ENCODE assay signal across 9 cellular contexts in the genomic region with DNA sequence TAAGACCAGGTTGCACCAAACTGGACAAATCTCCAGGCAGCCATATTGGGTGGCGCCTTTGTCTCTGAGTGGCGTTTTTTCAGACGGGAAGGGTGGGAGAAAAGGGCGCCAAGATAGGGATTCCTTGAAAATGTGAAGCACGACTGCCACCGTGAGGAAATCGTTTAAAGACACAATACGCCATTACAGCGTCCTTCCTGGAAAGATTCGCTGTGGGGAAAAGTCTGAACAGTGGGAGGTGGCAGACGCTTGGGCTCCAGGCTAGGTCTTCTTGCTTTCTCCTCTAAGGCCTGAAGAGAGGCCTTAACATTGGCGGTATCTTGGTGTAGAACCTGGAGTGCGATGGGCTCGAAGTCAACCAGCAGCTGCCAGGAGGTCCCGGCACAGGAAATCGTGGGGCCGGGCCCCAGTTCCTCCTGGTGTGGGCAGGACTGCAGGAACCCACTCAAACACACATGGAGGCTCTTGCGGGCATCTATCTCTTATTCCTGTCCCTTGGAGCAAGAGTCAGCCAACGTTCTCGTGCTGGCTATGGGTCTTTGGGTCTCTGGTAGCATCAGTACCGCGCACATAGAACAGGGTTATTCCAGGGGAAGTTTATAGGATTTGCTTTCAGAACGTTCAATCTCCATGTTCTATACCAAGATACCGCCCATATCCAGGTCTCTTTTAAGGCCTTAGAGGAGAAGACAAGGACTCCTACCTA.
A peak's percentile ranks its signal among the peaks of the same experiment; 100 is the strongest.
DNase-seq lines count a peak whose midpoint lies in the region; ATAC-seq and TF ChIP-seq lines count a peak whose summit lies in the region.
"Had no signal": no experiment of that assay in that cellular context is flagged by ENCODE, and none has a peak within 500 bp of the region (broad histone marks: within the 10 kb centered on the region; RNA-seq: fewer than 3 reads in every experiment).

No MANE protein-coding gene starts in this region.

- no peaks in the 10 kb centered on the region for H3K9me3 Mint-ChIP-seq in endodermal cell

- no peak overlapping the region for H3K27ac ChIP-seq in endodermal cell (ENCODE audit: low read depth, low read length)
- H3K27ac ChIP-seq: neutrophil had no signal

- no peaks in the 10 kb centered on the region for H3K4me1 ChIP-seq in endodermal cell (ENCODE audit: control insufficient read depth, insufficient read depth, low read length)

- H3K27ac Mint-ChIP-seq in endodermal cell: no peak overlapping the region

- WGBS in endodermal cell (ENCODE audit: insufficient coverage in 1 of 2, insufficient read length in 1 of 2), 2 experiments: 94 to 100% methylated on average over 1 to 23 of the region's 24 CpGs

- peaks cover 67% of the 10 kb centered on the region for H3K36me3 ChIP-seq in endodermal cell (ENCODE audit: control insufficient read depth, insufficient read depth, low read length)
- H3K36me3 ChIP-seq: neutrophil had no signal

- no peaks in the 10 kb centered on the region for H3K4me1 Mint-ChIP-seq in endodermal cell

- TF ChIP-seq CTCF in GM13977 (IDR thresholded peaks at IDR 0.05; ENCODE audit: extremely low read depth, insufficient read depth, missing control alignments) (peak; percentile 53), endodermal cell (conservative IDR thresholded peaks at IDR 0.05) (no peak)

- H3K4me3 ChIP-seq in endodermal cell (ENCODE audit: low read length): no peak overlapping the region

- no peaks in the 10 kb centered on the region for H3K27me3 ChIP-seq in endodermal cell (ENCODE audit: control insufficient read depth, insufficient read depth, low read length, poor library complexity, severe bottlenecking)
- H3K27me3 ChIP-seq: neutrophil had no signal

- H3K4me3 Mint-ChIP-seq in endodermal cell: no peak overlapping the region

- H3K27me3 Mint-ChIP-seq in endodermal cell (ENCODE audit: insufficient read depth): no peaks in the 10 kb centered on the region

- intact Hi-C loops in posterior vena cava (cut with DNase I): no loop called here

- in situ Hi-C loops in GM13977 (cut with MboI; ENCODE audit: low pct_unique_long_range_greater_than_20kb, low sequenced_read_pairs, unreplicated experiment): no loop called here

- ATAC-seq in HG03378 (IDR thresholded peaks at IDR 0.05; ENCODE audit: unreplicated experiment) (peak; percentile 61), HG03521 (IDR thresholded peaks at IDR 0.05; ENCODE audit: unreplicated experiment) (no peak), left lobe of liver (no peak)

- peaks cover 86% of the 10 kb centered on the region for H3K36me3 Mint-ChIP-seq in endodermal cell (ENCODE audit: low read depth)

- H3K9ac ChIP-seq in endodermal cell (ENCODE audit: extremely low read depth, low read length, poor library complexity, severe bottlenecking): no peak overlapping the region

- H3K9me3 ChIP-seq in endodermal cell (ENCODE audit: control insufficient read depth, low read length): no peaks in the 10 kb centered on the region
- H3K9me3 ChIP-seq: neutrophil had no signal

- DNase-seq in GM13977 (ENCODE audit: low spot score): no peak
- peak; percentile 92 for DNase-seq in astrocyte of the hippocampus (ENCODE audit: low read depth, low spot score)
- peak; percentile 86 for DNase-seq in posterior vena cava (ENCODE audit: low spot score)
- DNase-seq in endodermal cell: no peak
- no peak for DNase-seq in NCI-H2196 treated with DMSO at 0.1 percent for 48 hours (lab: John Stamatoyannopoulos, UW; ENCODE audit: unreplicated experiment)
- DNase-seq in left lobe of liver (ENCODE audit: low spot score): no peak

Comparison
In these comparisons a context has a peak if more than half of its experiments do, and no peak if none do; other contexts are left out.
1. DNase-seq: peak in astrocyte of the hippocampus (single experiment) and posterior vena cava (single experiment); none in GM13977 (single experiment), endodermal cell (single experiment), NCI-H2196 treated with DMSO at 0.1 percent for 48 hours (single experiment) and left lobe of liver (single experiment).